In the genomic region with DNA sequence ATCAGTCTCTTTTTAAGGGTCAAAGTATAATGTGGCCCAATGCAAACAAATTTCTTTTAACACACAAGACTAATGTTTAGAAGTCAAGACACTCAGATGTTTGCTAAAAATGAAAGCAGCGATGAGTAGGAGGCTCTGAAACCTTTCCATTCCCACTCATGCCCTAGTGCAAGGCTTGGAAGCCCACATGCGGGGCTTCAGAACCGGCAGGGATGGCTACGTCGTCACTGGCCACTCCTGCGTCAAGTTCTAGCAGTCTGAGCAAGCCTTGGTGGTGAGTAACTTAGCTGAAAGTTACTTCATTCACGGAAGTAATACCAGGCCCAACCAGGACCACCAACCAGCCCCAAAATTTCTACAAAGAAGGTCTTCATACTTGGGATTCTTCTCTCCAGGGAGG, we compare ENCODE assay signal across 1 cellular context.
TF ChIP-seq lines count a peak whose summit lies in the region.

No MANE protein-coding gene starts in this region.

TF ChIP-seq in GM23338, 12 proteins besides CTCF, POLR2A, EP300 and RAD21:
- TF ChIP-seq EZH2 (IDR thresholded peaks at IDR 0.05; ENCODE audit: low read depth, unreplicated experiment) (no peak), ZNF331 (CRISPR knock-in tag; IDR thresholded peaks at IDR 0.05; ENCODE audit: low read depth) (no peak), CREB1 (CRISPR knock-in tag; IDR thresholded peaks at IDR 0.05; ENCODE audit: low read depth) (no peak), NANOG (IDR thresholded peaks at IDR 0.05; ENCODE audit: borderline replicate concordance) (no peak), ZNF114 (CRISPR knock-in tag; IDR thresholded peaks at IDR 0.05) (no peak), POLR2AphosphoS5 (IDR thresholded peaks at IDR 0.05; ENCODE audit: low read depth) (no peak), EZH2phosphoT487 (IDR thresholded peaks at IDR 0.05; ENCODE audit: unreplicated experiment) (no peak), STAT1 (IDR thresholded peaks at IDR 0.05; ENCODE audit: unreplicated experiment) (no peak), JUNB (IDR thresholded peaks at IDR 0.05; ENCODE audit: unreplicated experiment) (no peak)
- TF ChIP-seq, protein P1, sequence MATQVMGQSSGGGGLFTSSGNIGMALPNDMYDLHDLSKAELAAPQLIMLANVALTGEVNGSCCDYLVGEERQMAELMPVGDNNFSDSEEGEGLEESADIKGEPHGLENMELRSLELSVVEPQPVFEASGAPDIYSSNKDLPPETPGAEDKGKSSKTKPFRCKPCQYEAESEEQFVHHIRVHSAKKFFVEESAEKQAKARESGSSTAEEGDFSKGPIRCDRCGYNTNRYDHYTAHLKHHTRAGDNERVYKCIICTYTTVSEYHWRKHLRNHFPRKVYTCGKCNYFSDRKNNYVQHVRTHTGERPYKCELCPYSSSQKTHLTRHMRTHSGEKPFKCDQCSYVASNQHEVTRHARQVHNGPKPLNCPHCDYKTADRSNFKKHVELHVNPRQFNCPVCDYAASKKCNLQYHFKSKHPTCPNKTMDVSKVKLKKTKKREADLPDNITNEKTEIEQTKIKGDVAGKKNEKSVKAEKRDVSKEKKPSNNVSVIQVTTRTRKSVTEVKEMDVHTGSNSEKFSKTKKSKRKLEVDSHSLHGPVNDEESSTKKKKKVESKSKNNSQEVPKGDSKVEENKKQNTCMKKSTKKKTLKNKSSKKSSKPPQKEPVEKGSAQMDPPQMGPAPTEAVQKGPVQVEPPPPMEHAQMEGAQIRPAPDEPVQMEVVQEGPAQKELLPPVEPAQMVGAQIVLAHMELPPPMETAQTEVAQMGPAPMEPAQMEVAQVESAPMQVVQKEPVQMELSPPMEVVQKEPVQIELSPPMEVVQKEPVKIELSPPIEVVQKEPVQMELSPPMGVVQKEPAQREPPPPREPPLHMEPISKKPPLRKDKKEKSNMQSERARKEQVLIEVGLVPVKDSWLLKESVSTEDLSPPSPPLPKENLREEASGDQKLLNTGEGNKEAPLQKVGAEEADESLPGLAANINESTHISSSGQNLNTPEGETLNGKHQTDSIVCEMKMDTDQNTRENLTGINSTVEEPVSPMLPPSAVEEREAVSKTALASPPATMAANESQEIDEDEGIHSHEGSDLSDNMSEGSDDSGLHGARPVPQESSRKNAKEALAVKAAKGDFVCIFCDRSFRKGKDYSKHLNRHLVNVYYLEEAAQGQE (IDR thresholded peaks at IDR 0.05; ENCODE audit: unreplicated experiment), result no peak
- TF ChIP-seq, protein P2, sequence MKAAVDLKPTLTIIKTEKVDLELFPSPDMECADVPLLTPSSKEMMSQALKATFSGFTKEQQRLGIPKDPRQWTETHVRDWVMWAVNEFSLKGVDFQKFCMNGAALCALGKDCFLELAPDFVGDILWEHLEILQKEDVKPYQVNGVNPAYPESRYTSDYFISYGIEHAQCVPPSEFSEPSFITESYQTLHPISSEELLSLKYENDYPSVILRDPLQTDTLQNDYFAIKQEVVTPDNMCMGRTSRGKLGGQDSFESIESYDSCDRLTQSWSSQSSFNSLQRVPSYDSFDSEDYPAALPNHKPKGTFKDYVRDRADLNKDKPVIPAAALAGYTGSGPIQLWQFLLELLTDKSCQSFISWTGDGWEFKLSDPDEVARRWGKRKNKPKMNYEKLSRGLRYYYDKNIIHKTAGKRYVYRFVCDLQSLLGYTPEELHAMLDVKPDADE (IDR thresholded peaks at IDR 0.05), result no peak
- TF ChIP-seq, protein P3, sequence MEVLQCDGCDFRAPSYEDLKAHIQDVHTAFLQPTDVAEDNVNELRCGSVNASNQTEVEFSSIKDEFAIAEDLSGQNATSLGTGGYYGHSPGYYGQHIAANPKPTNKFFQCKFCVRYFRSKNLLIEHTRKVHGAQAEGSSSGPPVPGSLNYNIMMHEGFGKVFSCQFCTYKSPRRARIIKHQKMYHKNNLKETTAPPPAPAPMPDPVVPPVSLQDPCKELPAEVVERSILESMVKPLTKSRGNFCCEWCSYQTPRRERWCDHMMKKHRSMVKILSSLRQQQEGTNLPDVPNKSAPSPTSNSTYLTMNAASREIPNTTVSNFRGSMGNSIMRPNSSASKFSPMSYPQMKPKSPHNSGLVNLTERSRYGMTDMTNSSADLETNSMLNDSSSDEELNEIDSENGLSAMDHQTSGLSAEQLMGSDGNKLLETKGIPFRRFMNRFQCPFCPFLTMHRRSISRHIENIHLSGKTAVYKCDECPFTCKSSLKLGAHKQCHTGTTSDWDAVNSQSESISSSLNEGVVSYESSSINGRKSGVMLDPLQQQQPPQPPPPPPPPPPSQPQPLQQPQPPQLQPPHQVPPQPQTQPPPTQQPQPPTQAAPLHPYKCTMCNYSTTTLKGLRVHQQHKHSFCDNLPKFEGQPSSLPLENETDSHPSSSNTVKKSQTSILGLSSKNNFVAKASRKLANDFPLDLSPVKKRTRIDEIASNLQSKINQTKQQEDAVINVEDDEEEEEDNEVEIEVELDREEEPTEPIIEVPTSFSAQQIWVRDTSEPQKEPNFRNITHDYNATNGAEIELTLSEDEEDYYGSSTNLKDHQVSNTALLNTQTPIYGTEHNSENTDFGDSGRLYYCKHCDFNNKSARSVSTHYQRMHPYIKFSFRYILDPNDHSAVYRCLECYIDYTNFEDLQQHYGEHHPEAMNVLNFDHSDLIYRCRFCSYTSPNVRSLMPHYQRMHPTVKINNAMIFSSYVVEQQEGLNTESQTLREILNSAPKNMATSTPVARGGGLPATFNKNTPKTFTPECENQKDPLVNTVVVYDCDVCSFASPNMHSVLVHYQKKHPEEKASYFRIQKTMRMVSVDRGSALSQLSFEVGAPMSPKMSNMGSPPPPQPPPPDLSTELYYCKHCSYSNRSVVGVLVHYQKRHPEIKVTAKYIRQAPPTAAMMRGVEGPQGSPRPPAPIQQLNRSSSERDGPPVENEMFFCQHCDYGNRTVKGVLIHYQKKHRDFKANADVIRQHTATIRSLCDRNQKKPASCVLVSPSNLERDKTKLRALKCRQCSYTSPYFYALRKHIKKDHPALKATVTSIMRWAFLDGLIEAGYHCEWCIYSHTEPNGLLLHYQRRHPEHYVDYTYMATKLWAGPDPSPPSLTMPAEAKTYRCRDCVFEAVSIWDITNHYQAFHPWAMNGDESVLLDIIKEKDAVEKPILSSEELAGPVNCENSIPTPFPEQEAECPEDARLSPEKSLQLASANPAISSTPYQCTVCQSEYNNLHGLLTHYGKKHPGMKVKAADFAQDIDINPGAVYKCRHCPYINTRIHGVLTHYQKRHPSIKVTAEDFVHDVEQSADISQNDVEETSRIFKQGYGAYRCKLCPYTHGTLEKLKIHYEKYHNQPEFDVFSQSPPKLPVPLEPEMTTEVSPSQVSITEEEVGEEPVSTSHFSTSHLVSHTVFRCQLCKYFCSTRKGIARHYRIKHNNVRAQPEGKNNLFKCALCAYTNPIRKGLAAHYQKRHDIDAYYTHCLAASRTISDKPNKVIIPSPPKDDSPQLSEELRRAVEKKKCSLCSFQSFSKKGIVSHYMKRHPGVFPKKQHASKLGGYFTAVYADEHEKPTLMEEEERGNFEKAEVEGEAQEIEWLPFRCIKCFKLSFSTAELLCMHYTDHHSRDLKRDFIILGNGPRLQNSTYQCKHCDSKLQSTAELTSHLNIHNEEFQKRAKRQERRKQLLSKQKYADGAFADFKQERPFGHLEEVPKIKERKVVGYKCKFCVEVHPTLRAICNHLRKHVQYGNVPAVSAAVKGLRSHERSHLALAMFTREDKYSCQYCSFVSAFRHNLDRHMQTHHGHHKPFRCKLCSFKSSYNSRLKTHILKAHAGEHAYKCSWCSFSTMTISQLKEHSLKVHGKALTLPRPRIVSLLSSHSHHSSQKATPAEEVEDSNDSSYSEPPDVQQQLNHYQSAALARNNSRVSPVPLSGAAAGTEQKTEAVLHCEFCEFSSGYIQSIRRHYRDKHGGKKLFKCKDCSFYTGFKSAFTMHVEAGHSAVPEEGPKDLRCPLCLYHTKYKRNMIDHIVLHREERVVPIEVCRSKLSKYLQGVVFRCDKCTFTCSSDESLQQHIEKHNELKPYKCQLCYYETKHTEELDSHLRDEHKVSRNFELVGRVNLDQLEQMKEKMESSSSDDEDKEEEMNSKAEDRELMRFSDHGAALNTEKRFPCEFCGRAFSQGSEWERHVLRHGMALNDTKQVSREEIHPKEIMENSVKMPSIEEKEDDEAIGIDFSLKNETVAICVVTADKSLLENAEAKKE (CRISPR knock-in tag; IDR thresholded peaks at IDR 0.05), result no peak
